Comparison of ENCODE assay signal across 8 cellular contexts in genomic region chr5:125484272-125485002, GRCh38.
DNase-seq lines count a peak whose midpoint lies in the region; ATAC-seq and TF ChIP-seq lines count a peak whose summit lies in the region.

No MANE protein-coding gene starts in this region.

- H3K27me3 ChIP-seq in body of pancreas: no peaks in the 10 kb centered on the region

- TF ChIP-seq POLR2A in body of pancreas (IDR thresholded peaks at IDR 0.05): no peak

- no peaks in the 10 kb centered on the region for H3K36me3 ChIP-seq in body of pancreas (replicated peaks in 1 of 2; ENCODE audit: insufficient read depth in 1 of 2, low read depth in 2 of 2)

- H3K27ac ChIP-seq in C4-2B (peak overlapping the region; percentile 65), body of pancreas (peak overlapping the region; percentile 59 to 82 (median 76))

- H3K9me3 ChIP-seq in body of pancreas: no peaks in the 10 kb centered on the region

- peaks cover 11% of the 10 kb centered on the region for H3K4me1 ChIP-seq in body of pancreas

- TF ChIP-seq CTCF in C4-2B (conservative IDR thresholded peaks at IDR 0.05) (no peak), body of pancreas (IDR thresholded peaks at IDR 0.05) (no peak)

- ATAC-seq in body of pancreas (peak; percentile 67), HG03342 (IDR thresholded peaks at IDR 0.05; ENCODE audit: unreplicated experiment) (no peak), HG03432 (IDR thresholded peaks at IDR 0.05; ENCODE audit: unreplicated experiment) (no peak)

- peak; percentile 98 for DNase-seq in NCI-H2029 treated with DMSO at 0.1 percent for 48 hours (lab: John Stamatoyannopoulos, UW)
- DNase-seq in body of pancreas: peak; percentile 31 to 77 (median 60)
- DNase-seq in islet precursor cell: peak; percentile 71
- peak; percentile 93 for DNase-seq in smooth muscle cell of the brain vasculature (ENCODE audit: low read depth, low spot score)
- DNase-seq in stimulated activated CD4-positive, alpha-beta T cell treated with anti-CD3 and anti-CD28 coated beads, Interleukin-12 subunit alpha, Interleukin-12 subunit beta, amount 100 ng/mL, for 4 hours: no peak

- WGBS in body of pancreas, 2 donors: 29 to 39% methylated on average over 8 of the region's 8 CpGs

- intact Hi-C loops in body of pancreas (cut with DNase I): no loop called here

- H3K4me3 ChIP-seq in body of pancreas: no peak overlapping the region
